Comparison of ENCODE assay signal across 28 cellular contexts in genomic region chr2:121287956-121288355, GRCh38. TPM values are rescaled to one million over a fixed set of nuclear protein-coding genes. Genes with fewer than 3 reads are reported as not detected.
"Had no signal": no experiment of that assay in that cellular context is flagged by ENCODE, and none has a peak within 500 bp of the region (broad histone marks: within the 10 kb centered on the region; RNA-seq: fewer than 3 reads in every experiment).

No MANE protein-coding gene starts in this region.

- H3K9me3 ChIP-seq: adrenal gland, body of pancreas, breast epithelium had no signal

- ATAC-seq: activated naive CD4-positive, alpha-beta T cell treated with anti-CD3 and anti-CD28 coated beads, Interleukin-2, amount 50 U/mL, for 72 hours; body of pancreas; K562; Panc1; SK-N-SH treated with all-trans-retinoic acid at 6 μM for 48 hours; T-cell; T-helper 17 cell had no signal

- H3K4me3 ChIP-seq: adrenal gland, body of pancreas, breast epithelium, K562 had no signal

- H3K27me3 ChIP-seq: body of pancreas had no signal

- H3K4me3 Mint-ChIP-seq: activated B cell treated with CpG ODN at 0.5 μM for 24 hours; activated CD4-positive, alpha-beta memory T cell treated with anti-CD3 and anti-CD28 coated beads, Interleukin-2, amount 10 ng/mL, durations not matched to agents 7 days and 5 days; activated T-cell treated with anti-CD3 and anti-CD28 coated beads, Interleukin-2, amount 50 U/mL, for 24 hours; T-cell; T-helper 17 cell had no signal

- H3K36me3 ChIP-seq: adrenal gland, breast epithelium had no signal

- H3K27ac ChIP-seq: adrenal gland, body of pancreas, breast epithelium, VCaP had no signal

- H3K36me3 Mint-ChIP-seq: T-cell had no signal

- H3K27ac Mint-ChIP-seq: activated B cell treated with CpG ODN at 0.5 μM for 24 hours; activated CD4-positive, alpha-beta memory T cell treated with anti-CD3 and anti-CD28 coated beads, Interleukin-2, amount 10 ng/mL, durations not matched to agents 7 days and 5 days; activated naive CD4-positive, alpha-beta T cell treated with anti-CD3 and anti-CD28 coated beads, Interleukin-2, amount 50 U/mL, for 72 hours; activated T-cell treated with anti-CD3 and anti-CD28 coated beads, Interleukin-2, amount 50 U/mL, for 24 hours; activated T-helper 2 cell treated with anti-CD3 and anti-CD28 coated beads, Interferon-gamma antibody, Interleukin-2, Interleukin-4, amounts not matched to agents 10 μg/mL and 5 μg/mL and 100 μg/mL, durations not matched to agents 14 hours and 24 hours and 36 hours; T-cell; T-helper 17 cell had no signal

- H3K9me3 Mint-ChIP-seq: activated B cell treated with CpG ODN at 0.5 μM for 24 hours; activated CD4-positive, alpha-beta memory T cell treated with anti-CD3 and anti-CD28 coated beads, Interleukin-2, amount 10 ng/mL, durations not matched to agents 7 days and 5 days; activated naive CD4-positive, alpha-beta T cell treated with anti-CD3 and anti-CD28 coated beads, Interleukin-2, amount 50 U/mL, for 72 hours; activated T-cell treated with anti-CD3 and anti-CD28 coated beads, Interleukin-2, amount 50 U/mL, for 24 hours; activated T-helper 2 cell treated with anti-CD3 and anti-CD28 coated beads, Interferon-gamma antibody, Interleukin-2, Interleukin-4, amounts not matched to agents 10 μg/mL and 5 μg/mL and 100 μg/mL, durations not matched to agents 14 hours and 24 hours and 36 hours; T-cell had no signal

- DNase-seq: activated B cell treated with CpG ODN at 0.5 μM for 24 hours; activated CD4-positive, alpha-beta memory T cell treated with anti-CD3 and anti-CD28 coated beads, Interleukin-2, amount 10 ng/mL, durations not matched to agents 7 days and 5 days; activated CD4-positive, alpha-beta T cell treated with anti-CD3 and anti-CD28 coated beads for 1 hour; activated CD4-positive, alpha-beta T cell treated with anti-CD3 and anti-CD28 coated beads for 48 hours; activated CD8-positive, alpha-beta memory T cell treated with anti-CD3 and anti-CD28 coated beads for 24 hours; activated gamma-delta T cell; activated naive CD4-positive, alpha-beta T cell treated with Interleukin-2 at 50 U/mL for 16 hours; activated T-cell treated with anti-CD3 and anti-CD28 coated beads, Interleukin-2, amount 50 U/mL, for 24 hours; NCI-H1105 treated with DMSO at 0.1 percent for 48 hours; NCI-H1436; NCI-H1694; NCI-H1930; NCI-H345; NCI-H524 treated with DMSO at 0.1 percent for 48 hours; SHP77 treated with DMSO at 0.1 percent for 48 hours; T-cell; T-helper 17 cell; T-helper 9 cell had no signal

RNA-seq across cellular contexts. Expression of gene TFCP2L1, which starts 3.0 kb away (rescaled TPM):
- total RNA-seq: activated T-helper 2 cell treated with anti-CD3 and anti-CD28 coated beads, Interferon-gamma antibody, Interleukin-2, Interleukin-4, amounts not matched to agents 10 μg/mL and 5 μg/mL and 100 μg/mL, durations not matched to agents 14 hours and 24 hours and 36 hours; RPMI7951 had no signal
